In genomic region chr11:44361883-44362282, GRCh38 we compare ENCODE assay signal across 14 cellular contexts. TPM values are rescaled to one million over a fixed set of nuclear protein-coding genes. Genes with fewer than 3 reads are reported as not detected.
"Had no signal": no experiment of that assay in that cellular context is flagged by ENCODE, and none has a peak within 500 bp of the region (broad histone marks: within the 10 kb centered on the region; RNA-seq: fewer than 3 reads in every experiment).

No MANE protein-coding gene starts in this region.

- H3K4me3 ChIP-seq: colonic mucosa, right atrium auricular region, transverse colon had no signal

- ATAC-seq: activated CD4-positive, alpha-beta T cell treated with anti-CD3 and anti-CD28 coated beads for 36 hours; activated CD8-positive, alpha-beta T cell treated with anti-CD3 and anti-CD28 coated beads, Interleukin-2, amount 10 ng/mL, durations not matched to agents 7 days and 5 days; stimulated activated effector memory CD8-positive, alpha-beta T cell treated with anti-CD3 and anti-CD28 coated beads, Interleukin-12 subunit alpha, Interleukin-12 subunit beta, amount 100 ng/mL, for 72 hours; T-cell had no signal

- DNase-seq: activated CD4-positive, alpha-beta T cell treated with anti-CD3 and anti-CD28 coated beads for 36 hours; activated CD8-positive, alpha-beta memory T cell treated with anti-CD3 and anti-CD28 coated beads, Interleukin-2, amount 50 U/mL, for 48 hours; activated CD8-positive, alpha-beta T cell treated with anti-CD3 and anti-CD28 coated beads, Interleukin-2, amount 10 ng/mL, durations not matched to agents 7 days and 5 days; colonic mucosa; effector CD4-positive, alpha-beta T cell; hippocampal formation; T-cell; T1000; transverse colon had no signal

RNA-seq across cellular contexts. Expression of gene ALX4, which starts 51.9 kb away (rescaled TPM):
- total RNA-seq: activated CD4-positive, alpha-beta T cell treated with anti-CD3 and anti-CD28 coated beads for 36 hours; activated CD8-positive, alpha-beta T cell treated with anti-CD3 and anti-CD28 coated beads, Interleukin-2, amount 10 ng/mL, durations not matched to agents 7 days and 5 days; colonic mucosa; endothelial cell of umbilical vein; fibroblast of lung; myocyte; T-cell; transverse colon had no signal
